ENCODE assay signal across 12 cellular contexts in genomic region chr10:13475124-13475523, GRCh38.
A peak's percentile ranks its signal among the peaks of the same experiment; 100 is the strongest.
DNase-seq lines count a peak whose midpoint lies in the region; ATAC-seq and TF ChIP-seq lines count a peak whose summit lies in the region.
"Had no signal": no experiment of that assay in that cellular context is flagged by ENCODE, and none has a peak within 500 bp of the region (broad histone marks: within the 10 kb centered on the region; RNA-seq: fewer than 3 reads in every experiment).

No MANE protein-coding gene starts in this region.

- peak; percentile 2 for DNase-seq in HPDE6-E6E7 (ENCODE audit: extremely low spot score)
- no peak for DNase-seq in RWPE2 (ENCODE audit: low spot score)
- DNase-seq in epithelial cell of prostate (ENCODE audit: low read depth, low spot score) = no peak
- DNase-seq in AG08395 (ENCODE audit: low spot score) = no peak
- DNase-seq in foreskin fibroblast = no peak
- DNase-seq in cerebellar cortex (ENCODE audit: low spot score) = no peak
- DNase-seq: CD8-positive, alpha-beta memory T cell; DMS53; IMR-90 had no signal

- peak overlapping the region; percentile 3 for H3K27ac ChIP-seq in RWPE2 (ENCODE audit: poor library complexity, severe bottlenecking)
- H3K27ac ChIP-seq in epithelial cell of prostate = peak overlapping the region; percentile 52
- H3K27ac ChIP-seq: HL-60 had no signal

- no peak overlapping the region for H3K4me3 ChIP-seq in RWPE2 (ENCODE audit: severe bottlenecking)
- no peak overlapping the region for H3K4me3 ChIP-seq in foreskin fibroblast (ENCODE audit: low read depth in 1 of 2, low read length in 2 of 2)
- H3K4me3 ChIP-seq: HAP-1 had no signal

- H3K9me3 ChIP-seq in RWPE2 (ENCODE audit: severe bottlenecking) = no peaks in the 10 kb centered on the region
- H3K9me3 ChIP-seq: HAP-1 had no signal

- no peaks in the 10 kb centered on the region for H3K27me3 ChIP-seq in RWPE2 (ENCODE audit: insufficient read depth, poor library complexity, severe bottlenecking)

- peak; percentile 73 for ATAC-seq in RWPE2 (ENCODE audit: low read depth)
- no peak for ATAC-seq in HG03342 (IDR thresholded peaks at IDR 0.05; ENCODE audit: unreplicated experiment)

- TF ChIP-seq CTCF in RWPE2 (IDR thresholded peaks at IDR 0.05; ENCODE audit: poor library complexity, severe bottlenecking) (no peak), foreskin fibroblast (IDR thresholded peaks at IDR 0.05; ENCODE audit: low read depth, low read length) (no peak)

- no peaks in the 10 kb centered on the region for H3K36me3 ChIP-seq in RWPE2 (ENCODE audit: low read depth)
- H3K36me3 ChIP-seq: HAP-1 had no signal

- H3K4me1 ChIP-seq in RWPE2 (ENCODE audit: insufficient read depth, poor library complexity, severe bottlenecking) = peaks cover 12% of the 10 kb centered on the region
